ENCODE assay signal across 18 cellular contexts in genomic region chr6:123805921-123806320, GRCh38. TPM values are rescaled to one million over a fixed set of nuclear protein-coding genes. Genes with fewer than 3 reads are reported as not detected.
DNase-seq lines count a peak whose midpoint lies in the region; ATAC-seq and TF ChIP-seq lines count a peak whose summit lies in the region.
"Had no signal": no experiment of that assay in that cellular context is flagged by ENCODE, and none has a peak within 500 bp of the region (broad histone marks: within the 10 kb centered on the region; RNA-seq: fewer than 3 reads in every experiment).

No MANE protein-coding gene starts in this region.

- H3K27ac ChIP-seq in coronary artery = no peak overlapping the region

- ATAC-seq in GM21515 (IDR thresholded peaks at IDR 0.05; ENCODE audit: unreplicated experiment) = no peak
- ATAC-seq: SK-N-SH treated with all-trans-retinoic acid at 6 μM for 48 hours had no signal

- DNase-seq in G401 (ENCODE audit: low spot score) = peak; percentile 50
- DNase-seq in NCI-H1417 (lab: John Stamatoyannopoulos, UW) = peak; percentile 30 to 89 (median 40)
- peak; percentile 62 for DNase-seq in NCI-H748 (lab: John Stamatoyannopoulos, UW; ENCODE audit: unreplicated experiment)
- DNase-seq in inferior parietal cortex (ENCODE audit: extremely low spot score) = peak; percentile 59
- no peak for DNase-seq in coronary artery (ENCODE audit: low spot score)
- no peak for DNase-seq in DMS 273 (lab: John Stamatoyannopoulos, UW; ENCODE audit: unreplicated experiment)
- DNase-seq: ACHN; CD4-positive, alpha-beta T cell; NCI-H1436; NCI-H2171 treated with DMSO at 0.1 percent for 48 hours; NCI-H524 treated with DMSO at 0.1 percent for 48 hours; Right ventricle myocardium superior had no signal

- H3K4me3 ChIP-seq in coronary artery = no peak overlapping the region
- H3K4me3 ChIP-seq: HAP-1 had no signal

- TF ChIP-seq CTCF in coronary artery (IDR thresholded peaks at IDR 0.05) = no peak

- in situ Hi-C loops in G401 (cut with HindIII; ENCODE audit: low sequenced_read_pairs) = no loop called here

RNA-seq across cellular contexts. Expression of gene NKAIN2, which starts 2.3 kb away (rescaled TPM):
- not detected in 2 replicates for total RNA-seq in G401 (2014; rRNA removed; shearing (Covaris generic))
- total RNA-seq: B cell; CD4-positive, alpha-beta T cell; Daoy; T-helper 1 cell treated with Interleukin-12 subunit alpha and Interleukin-12 subunit beta and Interleukin-4 antibody, amounts not matched to agents 30 ng/mL and 1 ng/mL, for 36 hours had no signal

Comparison
In these comparisons a context has a peak if more than half of its experiments do, and no peak if none do; other contexts are left out.
1. DNase-seq: peak in G401 (single experiment), NCI-H1417 (3 of 3), NCI-H748 (single experiment) and inferior parietal cortex (single experiment); none in coronary artery (single experiment) and DMS 273 (single experiment).